8 cellular contexts compared by ENCODE assay signal in genomic region chr11:10307411-10308207, GRCh38. TPM values are rescaled to one million over a fixed set of nuclear protein-coding genes. Genes with fewer than 3 reads are reported as not detected.
A peak's percentile ranks its signal among the peaks of the same experiment; 100 is the strongest.
DNase-seq lines count a peak whose midpoint lies in the region; ATAC-seq and TF ChIP-seq lines count a peak whose summit lies in the region.

No MANE protein-coding gene starts in this region.

- H3K9me3 Mint-ChIP-seq in naive thymus-derived CD8-positive, alpha-beta T cell = no peaks in the 10 kb centered on the region

- H3K4me1 Mint-ChIP-seq in naive thymus-derived CD8-positive, alpha-beta T cell = peaks cover 18 to 58% (median 34%) of the 10 kb centered on the region in 4 donors

- peaks cover 15 to 57% (median 29%) of the 10 kb centered on the region in 5 donors for H3K27me3 Mint-ChIP-seq in naive thymus-derived CD8-positive, alpha-beta T cell

- POLR2A ChIA-PET in naive thymus-derived CD8-positive, alpha-beta T cell (lab: Charles Lee) = interaction anchor here (0.7 to 2.8 kb wide), 3 partner anchors 11 to 548 kb away, joined by 3 to 18 read pairs (median 3); no protein-coding TSS in a partner anchor

- DNase-seq in COLO829 (ENCODE audit: low spot score) (peak; percentile 77), Peyer's patch (peak; percentile 80 to 93 (median 89)), activated T-helper 1 cell treated with Interleukin-2 at 50 U/mL for 16 hours (ENCODE audit: low read depth) (peak; percentile 73), fibroblast of lung (ENCODE audit: low read depth in 2 of 2) (peak; percentile 86 to 92)
- DNase-seq in naive thymus-derived CD8-positive, alpha-beta T cell = peak; percentile 71 to 88 (median 83)
- DNase-seq in stimulated activated naive CD4-positive, alpha-beta T cell (lab: John Stamatoyannopoulos, UW) = peak; percentile 64 to 86 (median 75)

- no peaks in the 10 kb centered on the region for H3K36me3 Mint-ChIP-seq in naive thymus-derived CD8-positive, alpha-beta T cell

- H3K27me3 ChIP-seq in Peyer's patch = no peaks in the 10 kb centered on the region
- no peaks in the 10 kb centered on the region for H3K27me3 ChIP-seq in fibroblast of lung (ENCODE audit: control insufficient read depth, insufficient read depth, low read length)

- no peak overlapping the region for H2AFZ ChIP-seq in fibroblast of lung (ENCODE audit: low read length)

- no peaks in the 10 kb centered on the region for H3K9me3 ChIP-seq in Peyer's patch
- no peaks in the 10 kb centered on the region for H3K9me3 ChIP-seq in fibroblast of lung (ENCODE audit: control insufficient read depth, insufficient read depth, low read depth, low read length)

- H3K27ac Mint-ChIP-seq in naive thymus-derived CD8-positive, alpha-beta T cell = peak overlapping the region in 5 of 10 donors; percentile 28 to 76 (median 59)

- peak overlapping the region; percentile 55 for H3K4me2 ChIP-seq in fibroblast of lung (ENCODE audit: extremely low read depth, insufficient read depth, low read length)

- no peaks in the 10 kb centered on the region for H3K36me3 ChIP-seq in Peyer's patch
- H3K36me3 ChIP-seq in fibroblast of lung (ENCODE audit: control insufficient read depth, insufficient read depth, low read length) = peaks cover 15% of the 10 kb centered on the region

- TF ChIP-seq CTCF in Peyer's patch (IDR thresholded peaks at IDR 0.05) (peak; percentile 86 to 99 (median 98)), fibroblast of lung (conservative IDR thresholded peaks at IDR 0.05 in 1 of 2, IDR thresholded peaks at IDR 0.05 in 1 of 2; ENCODE audit: low read depth in 1 of 2, low read length in 2 of 2) (peak; percentile 87 to 91)

- peak overlapping the region; percentile 77 to 100 (median 92) for H3K4me3 Mint-ChIP-seq in naive thymus-derived CD8-positive, alpha-beta T cell

- peak in 1 of 2 donors; percentile 10 for TF ChIP-seq POLR2A in Peyer's patch (IDR thresholded peaks at IDR 0.05)

- ATAC-seq in GM19438 (IDR thresholded peaks at IDR 0.05; ENCODE audit: low read depth, unreplicated experiment) (peak; percentile 67), HG03558 (IDR thresholded peaks at IDR 0.05; ENCODE audit: extremely low read depth, unreplicated experiment) (peak; percentile 31)
- peak; percentile 63 to 78 for ATAC-seq in naive thymus-derived CD8-positive, alpha-beta T cell

- H3K9ac ChIP-seq in fibroblast of lung (ENCODE audit: insufficient read depth, low read length) = peak overlapping the region; percentile 86

- H3K4me1 ChIP-seq in Peyer's patch (peaks cover 0 to 49% (median 30%) of the 10 kb centered on the region in 4 donors), fibroblast of lung (ENCODE audit: control insufficient read depth, extremely low read depth, insufficient read depth, low read length) (no peaks in the 10 kb centered on the region)

- H4K20me1 ChIP-seq in fibroblast of lung (ENCODE audit: control insufficient read depth, extremely low read depth, insufficient read depth, low read length) = no peaks in the 10 kb centered on the region

- peaks cover 45% of the 10 kb centered on the region for H3K79me2 ChIP-seq in fibroblast of lung (ENCODE audit: control insufficient read depth, insufficient read depth, low read length)

- peak overlapping the region; percentile 75 to 94 (median 85) for H3K27ac ChIP-seq in Peyer's patch
- peak overlapping the region; percentile 74 for H3K27ac ChIP-seq in fibroblast of lung (ENCODE audit: insufficient read depth, low read length)

- peak overlapping the region; percentile 61 to 69 (median 66) for H3K4me3 ChIP-seq in Peyer's patch
- H3K4me3 ChIP-seq in fibroblast of lung (replicated peaks in 1 of 4; ENCODE audit: control extremely low read depth in 1 of 4, insufficient read depth in 1 of 4, low read depth in 3 of 4, low read length in 4 of 4) = peak overlapping the region; percentile 67 to 98 (median 87)

RNA-seq across cellular contexts. Expression of gene ADM, which starts 2.7 kb away (rescaled TPM):
- total RNA-seq in Peyer's patch (100 to 1,000 TPM in 2 of 4 donors, 10 to 100 TPM in 2; 75.5 to 323 (median 106) TPM), fibroblast of lung (490 and 1,010 TPM in 2 replicates)
- polyA plus RNA-seq in fibroblast of lung = 546 and 989 TPM in 2 replicates
- 567 and 1,325 TPM in 2 replicates for polyA plus RNA-seq in fibroblast of lung (2012)
- 475 and 934 TPM in 2 replicates for polyA minus RNA-seq in fibroblast of lung (ENCODE audit: low replicate concordance)
- total RNA-seq in naive thymus-derived CD8-positive, alpha-beta T cell = under 1 TPM; 0.77 to 0.91 TPM
- under 1 TPM in 1 of 3 donors, not detected in 2; 0.15 TPM for polyA plus RNA-seq in naive thymus-derived CD8-positive, alpha-beta T cell

RNA-seq across cellular contexts. Expression of gene SBF2, which starts 13.6 kb away (rescaled TPM):
- 10 to 100 TPM; 52.7 to 70.1 (median 56.7) TPM for total RNA-seq in Peyer's patch
- 67.3 and 95.9 TPM in 2 replicates for total RNA-seq in fibroblast of lung
- 45.7 and 69.4 TPM in 2 replicates for polyA plus RNA-seq in fibroblast of lung
- 21.6 and 37.0 TPM in 2 replicates for polyA plus RNA-seq in fibroblast of lung (2012)
- 40.0 and 60.2 TPM in 2 replicates for polyA minus RNA-seq in fibroblast of lung (ENCODE audit: low replicate concordance)
- 10 to 100 TPM; 14.2 to 14.6 TPM for total RNA-seq in naive thymus-derived CD8-positive, alpha-beta T cell
- 1 to 10 TPM; 2.0 to 4.9 (median 4.1) TPM for polyA plus RNA-seq in naive thymus-derived CD8-positive, alpha-beta T cell

Comparison
In these comparisons a context has a peak if more than half of its experiments do, and no peak if none do; other contexts are left out.
1. Peak in every context shown above with its lines: DNase-seq, ATAC-seq, H3K4me3 ChIP-seq and H3K27ac ChIP-seq.
2. RNA of gene ADM, which starts 2.7 kb away (total RNA-seq): 490 to 1,010 TPM in fibroblast of lung and 75.5 to 323 TPM in Peyer's patch; 0.77 to 0.91 TPM in naive thymus-derived CD8-positive, alpha-beta T cell; every median in the first group is over 10 times any median in the second.